In genomic region chr7:16891338-16891737, GRCh38 we compare ENCODE assay signal across 9 cellular contexts. TPM values are rescaled to one million over a fixed set of nuclear protein-coding genes. Genes with fewer than 3 reads are reported as not detected.
A peak's percentile ranks its signal among the peaks of the same experiment; 100 is the strongest.
DNase-seq lines count a peak whose midpoint lies in the region; ATAC-seq and TF ChIP-seq lines count a peak whose summit lies in the region.
"Had no signal": no experiment of that assay in that cellular context is flagged by ENCODE, and none has a peak within 500 bp of the region (broad histone marks: within the 10 kb centered on the region; RNA-seq: fewer than 3 reads in every experiment).

No MANE protein-coding gene starts in this region.

- no peak overlapping the region for H3K4me3 Mint-ChIP-seq in activated CD4-positive, alpha-beta T cell treated with anti-CD3 and anti-CD28 coated beads for 36 hours

- RAD21 ChIA-PET in HCT116 (lab: Charles Lee; ENCODE audit: low non-redundant PET in 1 of 2, low total read pairs in 2 of 2, uncharacterized antibody in 2 of 2, unreplicated experiment in 2 of 2): no interaction called here

- H3K36me3 Mint-ChIP-seq in activated CD4-positive, alpha-beta T cell treated with anti-CD3 and anti-CD28 coated beads for 36 hours (ENCODE audit: low read depth): no peaks in the 10 kb centered on the region
- H3K36me3 Mint-ChIP-seq: activated naive CD4-positive, alpha-beta T cell treated with anti-CD3 and anti-CD28 coated beads, Interleukin-2, amount 50 U/mL, for 72 hours had no signal

- peak; percentile 63 for ATAC-seq in activated CD4-positive, alpha-beta T cell treated with anti-CD3 and anti-CD28 coated beads for 36 hours
- ATAC-seq in HCT116 (peak; percentile 59; the same call in 1 of the 2 replicates), body of pancreas (peak; percentile 87), HG03460 (IDR thresholded peaks at IDR 0.05; ENCODE audit: unreplicated experiment) (no peak)

- in situ Hi-C loops in HAP-1 (cut with MboI; ENCODE audit: low sequenced_read_pairs): no loop called here

- TF ChIP-seq RAD21 in HCT116 (IDR thresholded peaks at IDR 0.05; ENCODE audit: low read depth): peak; percentile 67

- POLR2A ChIA-PET in activated CD4-positive, alpha-beta T cell treated with anti-CD3 and anti-CD28 coated beads for 36 hours (lab: Charles Lee): no interaction called here
- POLR2A ChIA-PET in HCT116 (lab: Charles Lee): no interaction called here

- no peak overlapping the region for H2AFZ ChIP-seq in HCT116 (ENCODE audit: low read depth, low read length, poor library complexity, severe bottlenecking)

- H3K36me3 ChIP-seq in HCT116 (ENCODE audit: control insufficient read depth in 1 of 2, insufficient read depth in 2 of 2, low read length in 2 of 2) (no peaks in the 10 kb centered on the region), body of pancreas (replicated peaks in 1 of 2; ENCODE audit: insufficient read depth in 1 of 2, low read depth in 2 of 2) (no peaks in the 10 kb centered on the region), HAP-1 (replicated peaks) (no peaks in the 10 kb centered on the region)

- peaks cover 1% of the 10 kb centered on the region for H3K27me3 Mint-ChIP-seq in activated CD4-positive, alpha-beta T cell treated with anti-CD3 and anti-CD28 coated beads for 36 hours

- CTCF ChIA-PET in activated CD4-positive, alpha-beta T cell treated with anti-CD3 and anti-CD28 coated beads for 36 hours (lab: Charles Lee): interaction anchor here (1.0 to 4.3 kb wide), 8 partner anchors 8 to 1428 kb away, joined by 3 to 29 read pairs (median 4); no protein-coding TSS in a partner anchor
- CTCF ChIA-PET in HCT116 (lab: Charles Lee): interaction anchor here (0.9 to 1.0 kb wide), 3 partner anchors 27 to 755 kb away, joined by 3 to 5 read pairs (median 3); no protein-coding TSS in a partner anchor

- peaks cover 18% of the 10 kb centered on the region for H3K4me1 Mint-ChIP-seq in activated CD4-positive, alpha-beta T cell treated with anti-CD3 and anti-CD28 coated beads for 36 hours

- H4K20me1 ChIP-seq in HCT116 (ENCODE audit: insufficient read depth): no peaks in the 10 kb centered on the region

- H3K4me1 ChIP-seq in HCT116 (ENCODE audit: control insufficient read depth in 1 of 2, insufficient read depth in 2 of 2, low read length in 2 of 2) (no peaks in the 10 kb centered on the region), body of pancreas (peaks cover 16% of the 10 kb centered on the region), HAP-1 (no peaks in the 10 kb centered on the region)

- H3K9me2 ChIP-seq in HCT116 (ENCODE audit: insufficient read depth): no peaks in the 10 kb centered on the region

- no TSS peak for BruUV-seq in HCT116 (replicated peaks; lab: Mats Ljungman, UMichigan)

- H3K9me3 Mint-ChIP-seq in activated CD4-positive, alpha-beta T cell treated with anti-CD3 and anti-CD28 coated beads for 36 hours (ENCODE audit: low read depth): no peaks in the 10 kb centered on the region
- H3K9me3 Mint-ChIP-seq: activated naive CD4-positive, alpha-beta T cell treated with anti-CD3 and anti-CD28 coated beads, Interleukin-2, amount 50 U/mL, for 72 hours had no signal

- intact Hi-C loops in activated CD4-positive, alpha-beta T cell treated with anti-CD3 and anti-CD28 coated beads for 36 hours (cut with DNase I, micrococcal nuclease): loop anchor here (1.0 kb wide), 1 partner anchor 27 kb away; no protein-coding TSS in a partner anchor
- intact Hi-C loops in HCT116 (cut with micrococcal nuclease) (no loop called here), body of pancreas (cut with DNase I) (no loop called here)

- H3K9me3 ChIP-seq in HCT116 (ENCODE audit: control insufficient read depth in 1 of 2, insufficient read depth in 1 of 2, low read depth in 1 of 2, low read length in 2 of 2) (no peaks in the 10 kb centered on the region), body of pancreas (no peaks in the 10 kb centered on the region), HAP-1 (no peaks in the 10 kb centered on the region)

- no peak overlapping the region for H3K9ac ChIP-seq in HCT116 (ENCODE audit: low read length)

- WGBS in body of pancreas, 2 donors: 12 to 20% methylated on average over 2 of the region's 2 CpGs

- DNase-seq in activated CD4-positive, alpha-beta T cell treated with anti-CD3 and anti-CD28 coated beads for 36 hours: peak; percentile 18
- DNase-seq in activated CD4-positive, alpha-beta T cell treated with anti-CD3 and anti-CD28 coated beads for 1 hour: no peak
- DNase-seq in HCT116 (ENCODE audit: low read depth, low spot score): peak; percentile 7
- DNase-seq in NCI-H2081 (lab: John Stamatoyannopoulos, UW): peak; percentile 73 to 88
- DNase-seq in body of pancreas: peak; percentile 22 to 49 (median 41)
- DNase-seq in kidney tubule cell (ENCODE audit: low spot score): peak; percentile 68
- no peak for DNase-seq in HAP-1 (ENCODE audit: low spot score in 2 of 2)

- TF ChIP-seq CTCF in HCT116 (IDR thresholded peaks at IDR 0.05 in 2 of 3, conservative IDR thresholded peaks at IDR 0.05 in 1 of 3; ENCODE audit: borderline replicate concordance in 1 of 3, insufficient read depth in 1 of 3, low read depth in 2 of 3, low read length in 2 of 3): peak in 1 of 3 experiments; percentile 26; a peak in 1 of 6 replicates
- peak; percentile 9 to 72 (median 67) for TF ChIP-seq CTCF in body of pancreas (IDR thresholded peaks at IDR 0.05)

- H3K27ac Mint-ChIP-seq in activated CD4-positive, alpha-beta T cell treated with anti-CD3 and anti-CD28 coated beads for 36 hours: no peak overlapping the region
- H3K27ac Mint-ChIP-seq: activated naive CD4-positive, alpha-beta T cell treated with anti-CD3 and anti-CD28 coated beads, Interleukin-2, amount 50 U/mL, for 72 hours had no signal

- no peaks in the 10 kb centered on the region for H3K79me2 ChIP-seq in HCT116 (ENCODE audit: insufficient read depth, low read length)

- no peak overlapping the region for H3K4me2 ChIP-seq in HCT116 (ENCODE audit: low read length)

- H3K27me3 ChIP-seq in HCT116 (ENCODE audit: insufficient read depth, low read length) (no peaks in the 10 kb centered on the region), body of pancreas (no peaks in the 10 kb centered on the region), HAP-1 (ENCODE audit: low read depth) (no peaks in the 10 kb centered on the region)

- no peak overlapping the region for H3K4me3 ChIP-seq in HCT116 (replicated peaks in 1 of 2; ENCODE audit: low read depth in 1 of 2, low read length in 2 of 2)
- H3K4me3 ChIP-seq in body of pancreas: no peak overlapping the region
- H3K4me3 ChIP-seq in HAP-1: no peak overlapping the region

- no peak overlapping the region for H3K27ac ChIP-seq in HCT116 (ENCODE audit: low read depth, low read length)
- no peak overlapping the region for H3K27ac ChIP-seq in body of pancreas

- TF ChIP-seq POLR2A in HCT116 (IDR thresholded peaks at IDR 0.05; ENCODE audit: borderline replicate concordance, extremely low read depth, insufficient read depth, insufficient read length) (no peak), body of pancreas (IDR thresholded peaks at IDR 0.05) (no peak)

TF ChIP-seq in HCT116, 20 proteins besides CTCF, POLR2A, EP300 and RAD21:
- TF ChIP-seq ZFX (IDR thresholded peaks at IDR 0.05) (no peak), YY1 (IDR thresholded peaks at IDR 0.05; ENCODE audit: extremely low read depth, insufficient replicate concordance, low read depth, low read length) (no peak), SRF (IDR thresholded peaks at IDR 0.05; ENCODE audit: low read depth) (no peak), REST (IDR thresholded peaks at IDR 0.05; ENCODE audit: low read depth) (no peak)

RNA-seq across cellular contexts. Expression of gene AGR3, which starts 9.6 kb away (rescaled TPM):
- not detected for total RNA-seq in activated CD4-positive, alpha-beta T cell treated with anti-CD3 and anti-CD28 coated beads for 36 hours
- not detected for total RNA-seq in HCT116 (2021; ENCODE audit: unreplicated experiment)
- not detected in 2 replicates for polyA plus RNA-seq in HCT116 (2012)
- total RNA-seq in body of pancreas: 10 to 100 TPM in 1 of 2 donors, not detected in 1; 13.2 TPM
- total RNA-seq: activated naive CD4-positive, alpha-beta T cell treated with anti-CD3 and anti-CD28 coated beads, Interleukin-2, amount 50 U/mL, for 72 hours had no signal

Comparison
In these comparisons a context has a peak if more than half of its experiments do, and no peak if none do; other contexts are left out.
1. DNase-seq: peak in activated CD4-positive, alpha-beta T cell treated with anti-CD3 and anti-CD28 coated beads for 36 hours (single experiment), HCT116 (single experiment), NCI-H2081 (2 of 2), body of pancreas (4 of 4) and kidney tubule cell (single experiment); none in activated CD4-positive, alpha-beta T cell treated with anti-CD3 and anti-CD28 coated beads for 1 hour (single experiment) and HAP-1 (0 of 2).
2. intact Hi-C loops: an anchor here in activated CD4-positive, alpha-beta T cell treated with anti-CD3 and anti-CD28 coated beads for 36 hours (1.0 kb wide); none called in HCT116 and body of pancreas.